In the genomic region with DNA sequence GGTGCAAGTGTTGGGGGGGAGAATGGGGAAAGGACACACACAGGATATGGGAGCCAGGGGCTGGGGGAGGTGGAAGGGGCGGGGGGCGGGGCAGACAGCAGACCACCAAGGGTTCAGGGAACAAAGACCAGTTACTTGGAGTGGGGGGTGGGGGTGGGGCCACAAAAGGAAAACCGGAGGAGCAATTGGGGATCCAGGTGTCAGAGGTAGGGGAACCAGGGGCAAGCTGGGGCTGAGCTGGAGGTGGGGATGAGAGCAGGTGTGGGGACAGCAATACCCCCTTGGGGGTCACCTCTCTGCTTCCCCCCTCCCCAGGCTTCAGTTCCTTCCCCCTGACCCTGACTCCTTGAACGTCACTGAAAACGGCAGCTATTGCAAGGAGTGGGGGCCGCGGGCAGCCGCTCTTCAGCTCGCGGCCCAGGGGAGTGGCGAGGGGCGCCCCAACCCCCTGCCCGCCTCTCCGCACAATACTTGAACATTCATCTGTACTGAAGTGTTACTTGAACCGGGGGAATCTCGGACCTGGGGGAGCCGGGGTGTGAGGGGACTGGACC, we compare ENCODE assay signal across 12 cellular contexts. TPM values are rescaled to one million over a fixed set of nuclear protein-coding genes. Genes with fewer than 3 reads are reported as not detected.
DNase-seq lines count a peak whose midpoint lies in the region; ATAC-seq and TF ChIP-seq lines count a peak whose summit lies in the region.
"Had no signal": no experiment of that assay in that cellular context is flagged by ENCODE, and none has a peak within 500 bp of the region (broad histone marks: within the 10 kb centered on the region; RNA-seq: fewer than 3 reads in every experiment).

No MANE protein-coding gene starts in this region.

- no peak overlapping the region; the same call in 1 of the 2 replicates for H3K4me3 ChIP-seq in ACC112 (ENCODE audit: low read depth, low read length)
- H3K4me3 ChIP-seq in right cardiac atrium (ENCODE audit: low read length), result no peak overlapping the region
- H3K4me3 ChIP-seq in ovary, result peak overlapping the region; percentile 88
- H3K4me3 ChIP-seq: mucosa of descending colon had no signal

- no peak for DNase-seq in activated B cell treated with CpG ODN at 0.5 μM for 24 hours
- no peak for DNase-seq in right cardiac atrium
- DNase-seq in ovary, result peak in 1 of 5 donors; percentile 57
- no peak for DNase-seq in DMS153 treated with DMSO at 0.1 percent for 48 hours (lab: John Stamatoyannopoulos, UW; ENCODE audit: unreplicated experiment)
- no peak for DNase-seq in epidermal melanocyte (ENCODE audit: insufficient read length, low spot score)
- no peak for DNase-seq in activated T-cell treated with anti-CD3 and anti-CD28 coated beads, Interleukin-2, amount 50 U/mL, for 48 hours
- DNase-seq in HEK293T (ENCODE audit: extremely low spot score), result no peak
- DNase-seq: activated effector memory CD4-positive, alpha-beta T cell treated with Interleukin-2 at 50 U/mL for 16 hours; AML-193; T-helper 9 cell had no signal

- TF ChIP-seq POLR2A in ovary (IDR thresholded peaks at IDR 0.05), result no peak

- peaks cover 16% of the 10 kb centered on the region for H3K79me2 ChIP-seq in ACC112 (ENCODE audit: control insufficient read depth, insufficient read depth, low read length, unreplicated experiment)

- peak overlapping the region; percentile 41 for H3K27ac Mint-ChIP-seq in activated B cell treated with CpG ODN at 0.5 μM for 24 hours

- intact Hi-C loops in activated B cell treated with CpG ODN at 0.5 μM for 24 hours (cut with micrococcal nuclease) (loop anchor here (2.0 kb wide), 1 partner anchor 195 kb away; no protein-coding TSS in a partner anchor), right cardiac atrium (cut with DNase I) (no loop called here), ovary (cut with DNase I) (loop anchor here in 1 of 4 donors (2.0 kb wide), 1 partner anchor 25 kb away; the partner anchor contains the start of gene FBXL19)

- no peaks in the 10 kb centered on the region for H3K9me3 ChIP-seq in right cardiac atrium (ENCODE audit: control insufficient read depth, low read length)
- no peaks in the 10 kb centered on the region for H3K9me3 ChIP-seq in ovary
- H3K9me3 ChIP-seq: mucosa of descending colon had no signal

- peaks cover 7% of the 10 kb centered on the region; the same call in 1 of the 2 replicates for H3K36me3 ChIP-seq in ACC112 (ENCODE audit: insufficient read depth, low read length)
- H3K36me3 ChIP-seq in ovary, result no peaks in the 10 kb centered on the region

- H3K27me3 Mint-ChIP-seq in activated B cell treated with CpG ODN at 0.5 μM for 24 hours, result no peaks in the 10 kb centered on the region

- WGBS in right cardiac atrium, result 47% methylated on average over 17 of the region's 17 CpGs
- WGBS in ovary, 3 donors, result 29 to 36% (median 32%) methylated on average over 17 of the region's 17 CpGs

- no peak for TF ChIP-seq EP300 in ovary (IDR thresholded peaks at IDR 0.05)

- no peaks in the 10 kb centered on the region for H3K9me3 Mint-ChIP-seq in activated B cell treated with CpG ODN at 0.5 μM for 24 hours

- no peak overlapping the region for H2AFZ ChIP-seq in ACC112 (ENCODE audit: low read length, unreplicated experiment)

- peaks cover 22% of the 10 kb centered on the region for H3K4me1 Mint-ChIP-seq in activated B cell treated with CpG ODN at 0.5 μM for 24 hours

- H3K27me3 ChIP-seq in ACC112 (ENCODE audit: insufficient read depth, low read length) (no peaks in the 10 kb centered on the region), right cardiac atrium (ENCODE audit: control insufficient read depth, insufficient read depth) (no peaks in the 10 kb centered on the region), ovary (no peaks in the 10 kb centered on the region)

- TF ChIP-seq CTCF in activated B cell treated with CpG ODN at 0.5 μM for 24 hours (IDR thresholded peaks at IDR 0.05) (no peak), ovary (IDR thresholded peaks at IDR 0.05) (no peak)

- H3K36me3 Mint-ChIP-seq in activated B cell treated with CpG ODN at 0.5 μM for 24 hours (ENCODE audit: low read depth), result peaks cover 16% of the 10 kb centered on the region

- H3K4me3 Mint-ChIP-seq in activated B cell treated with CpG ODN at 0.5 μM for 24 hours, result no peak overlapping the region

- POLR2A ChIA-PET in activated B cell treated with CpG ODN at 0.5 μM for 24 hours (lab: Charles Lee), result interaction anchor here (0.6 to 1.3 kb wide), 2 partner anchors 133 to 170 kb away, joined by 3 to 5 read pairs; partner anchors contain the start of gene KAT8
- POLR2A ChIA-PET in HEK293T (lab: Yijun Ruan, JAX), result no interaction called here

- ATAC-seq in activated B cell treated with CpG ODN at 0.5 μM for 24 hours (ENCODE audit: low read depth) (no peak), right cardiac atrium (no peak)

- H3K27ac ChIP-seq in ACC112 (ENCODE audit: low read depth, low read length) (peak overlapping the region; percentile 71), right cardiac atrium (ENCODE audit: low read length) (peak overlapping the region; percentile 54), ovary (peak overlapping the region; percentile 34 to 87)

- H3K4me1 ChIP-seq in ACC112 (ENCODE audit: control insufficient read depth, insufficient read depth, low read length, unreplicated experiment), result peaks cover 13% of the 10 kb centered on the region
- peaks cover 5% of the 10 kb centered on the region for H3K4me1 ChIP-seq in right cardiac atrium (ENCODE audit: control insufficient read depth, insufficient read depth, low read length)
- H3K4me1 ChIP-seq in ovary (ENCODE audit: insufficient read depth), result peaks cover 8% of the 10 kb centered on the region

- CTCF ChIA-PET in activated B cell treated with CpG ODN at 0.5 μM for 24 hours (lab: Charles Lee) (no interaction called here), HEK293T (lab: Yijun Ruan, JAX) (interaction anchor here (0.6 to 1.0 kb wide), 2 partner anchors 194 to 496 kb away, joined by 3 to 4 read pairs; no protein-coding TSS in a partner anchor)

TF ChIP-seq in HEK293T, 16 proteins besides CTCF, POLR2A, EP300 and RAD21:
- TF ChIP-seq L3MBTL2 (conservative IDR thresholded peaks at IDR 0.05), result no peak
- no peak for TF ChIP-seq NFRKB (IDR thresholded peaks at IDR 0.05)
- TF ChIP-seq ARNT (IDR thresholded peaks at IDR 0.05), result no peak

RNA-seq across cellular contexts. Expression of gene ORAI3, which starts 1.3 kb away (rescaled TPM):
- total RNA-seq in activated B cell treated with CpG ODN at 0.5 μM for 24 hours (25.1 and 30.6 TPM in 2 replicates), right cardiac atrium (10 to 100 TPM; 11.8 to 14.6 (median 13.3) TPM), ovary (10 to 100 TPM; 21.5 to 30.8 (median 24.1) TPM)
- polyA plus RNA-seq in right cardiac atrium (15.5 TPM), ovary (10 to 100 TPM; 26.0 to 27.5 TPM)

RNA-seq across cellular contexts. Expression of gene SETD1A, which starts 9.9 kb away (rescaled TPM):
- total RNA-seq in activated B cell treated with CpG ODN at 0.5 μM for 24 hours, result 29.6 and 32.8 TPM in 2 replicates
- total RNA-seq in right cardiac atrium, result 10 to 100 TPM in 3 of 4 donors, 1 to 10 TPM in 1; 9.7 to 11.6 (median 10.2) TPM
- 9.6 TPM for polyA plus RNA-seq in right cardiac atrium
- 10 to 100 TPM in 5 of 7 donors, 1 to 10 TPM in 2; 5.0 to 31.8 (median 24.9) TPM for total RNA-seq in ovary
- polyA plus RNA-seq in ovary, result 10 to 100 TPM in 1 of 2 donors, 1 to 10 TPM in 1; 5.8 to 17.1 TPM

RNA-seq across cellular contexts. Expression of gene FBXL19, which starts 24.2 kb away (rescaled TPM):
- 20.3 and 24.2 TPM in 2 replicates for total RNA-seq in activated B cell treated with CpG ODN at 0.5 μM for 24 hours
- total RNA-seq in right cardiac atrium, result 1 to 10 TPM; 5.1 to 8.4 (median 6.6) TPM
- 8.3 TPM for polyA plus RNA-seq in right cardiac atrium
- 10 to 100 TPM; 10.2 to 24.3 (median 15.4) TPM for total RNA-seq in ovary
- 10 to 100 TPM in 1 of 2 donors, 1 to 10 TPM in 1; 1.6 to 12.4 TPM for polyA plus RNA-seq in ovary

RNA-seq across cellular contexts. Expression of gene HSD3B7, which starts 37.4 kb away (rescaled TPM):
- 1.3 and 1.6 TPM in 2 replicates for total RNA-seq in activated B cell treated with CpG ODN at 0.5 μM for 24 hours
- 1 to 10 TPM; 4.1 to 7.4 (median 5.6) TPM for total RNA-seq in right cardiac atrium
- polyA plus RNA-seq in right cardiac atrium, result 6.8 TPM
- total RNA-seq in ovary, result 10 to 100 TPM in 4 of 7 donors, 1 to 10 TPM in 3; 8.0 to 24.5 (median 10.5) TPM
- polyA plus RNA-seq in ovary, result 1 to 10 TPM; 3.9 to 8.0 TPM

RNA-seq across cellular contexts. Expression of gene CTF1, which starts 51.2 kb away (rescaled TPM):
- total RNA-seq in activated B cell treated with CpG ODN at 0.5 μM for 24 hours (0.56 and 0.62 TPM in 2 replicates), right cardiac atrium (1 to 10 TPM; 7.4 to 9.8 (median 9.1) TPM), ovary (10 to 100 TPM in 5 of 7 donors, 1 to 10 TPM in 2; 7.0 to 22.4 (median 14.4) TPM)
- polyA plus RNA-seq in right cardiac atrium (13.1 TPM), ovary (10 to 100 TPM in 1 of 2 donors, 1 to 10 TPM in 1; 7.9 to 16.2 TPM)
